In the genomic region with DNA sequence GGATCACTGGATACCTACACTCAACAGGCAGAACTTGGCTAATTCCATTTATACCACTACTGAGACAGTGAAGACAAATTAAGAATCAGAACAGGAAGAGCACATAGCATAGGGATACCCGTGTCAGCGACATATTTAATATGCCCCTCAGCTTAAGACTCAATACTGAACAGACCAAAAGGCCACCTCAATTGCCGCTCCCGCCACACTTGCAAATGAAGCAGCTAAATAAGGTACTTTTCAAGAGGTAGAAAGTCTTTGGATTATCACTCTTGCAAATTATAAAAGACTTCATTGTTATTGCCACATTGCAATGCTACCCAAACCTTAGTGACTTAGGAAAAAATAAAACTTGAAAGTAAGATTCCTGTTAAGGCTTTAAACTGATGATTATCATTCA, we compare ENCODE assay signal across 10 cellular contexts. TPM values are rescaled to one million over a fixed set of nuclear protein-coding genes. Genes with fewer than 3 reads are reported as not detected.
DNase-seq lines count a peak whose midpoint lies in the region; ATAC-seq and TF ChIP-seq lines count a peak whose summit lies in the region.
"Had no signal": no experiment of that assay in that cellular context is flagged by ENCODE, and none has a peak within 500 bp of the region (broad histone marks: within the 10 kb centered on the region; RNA-seq: fewer than 3 reads in every experiment).

No MANE protein-coding gene starts in this region.

- peak overlapping the region; percentile 93 for H3K4me3 ChIP-seq in left ventricle myocardium inferior
- H3K4me3 ChIP-seq in astrocyte of the spinal cord (ENCODE audit: low read depth, low read length) = peak overlapping the region; percentile 85
- no peak overlapping the region for H3K4me3 ChIP-seq in mesendoderm (ENCODE audit: low read length)
- peak overlapping the region; percentile 80 for H3K4me3 ChIP-seq in upper lobe of right lung

- H2BK5ac ChIP-seq in mesendoderm (ENCODE audit: low read length) = no peak overlapping the region

- no peak overlapping the region for H3K4ac ChIP-seq in mesendoderm (ENCODE audit: low read depth, low read length)

- WGBS in mesendoderm (ENCODE audit: extremely low coverage, insufficient coverage, low lambda C conversion rate) = no CpG with 5 or more reads among the region's 4 CpGs

- intact Hi-C loops in left ventricle myocardium inferior (cut with micrococcal nuclease) (no loop called here), left ventricle myocardium superior (cut with micrococcal nuclease) (no loop called here), upper lobe of right lung (cut with DNase I) (no loop called here)

- no peak overlapping the region for H2BK120ac ChIP-seq in mesendoderm (ENCODE audit: low read depth, low read length)

- H3K27me3 ChIP-seq in left ventricle myocardium inferior (ENCODE audit: low read depth) (no peaks in the 10 kb centered on the region), mesendoderm (ENCODE audit: insufficient read depth, low read length, poor library complexity) (no peaks in the 10 kb centered on the region), upper lobe of right lung (no peaks in the 10 kb centered on the region)

- H3K79me2 ChIP-seq in mesendoderm (ENCODE audit: control insufficient read depth, insufficient read depth, low read length) = peaks cover 58% of the 10 kb centered on the region

- H3K56ac ChIP-seq in mesendoderm (ENCODE audit: low read length) = no peak overlapping the region

- peak overlapping the region; percentile 30 for H3K9ac ChIP-seq in mesendoderm (ENCODE audit: low read length)

- no peak overlapping the region for H3K18ac ChIP-seq in mesendoderm (ENCODE audit: low read length)

- H3K36me3 ChIP-seq in left ventricle myocardium inferior (peaks cover 47% of the 10 kb centered on the region), mesendoderm (ENCODE audit: control insufficient read depth, insufficient read depth, low read length) (peaks cover 10% of the 10 kb centered on the region), upper lobe of right lung (peaks cover 57% of the 10 kb centered on the region)

- TF ChIP-seq CTCF in left ventricle myocardium inferior (IDR thresholded peaks at IDR 0.05; ENCODE audit: borderline replicate concordance) = no peak
- TF ChIP-seq CTCF in astrocyte of the spinal cord (IDR thresholded peaks at IDR 0.05; ENCODE audit: low read depth, low read length) = no peak
- TF ChIP-seq CTCF in upper lobe of right lung (IDR thresholded peaks at IDR 0.05) = no peak

- H4K5ac ChIP-seq in mesendoderm (ENCODE audit: low read length) = no peak overlapping the region

- H3K4me1 ChIP-seq in left ventricle myocardium inferior (peaks cover 85% of the 10 kb centered on the region), mesendoderm (ENCODE audit: control insufficient read depth, low read depth, low read length) (peaks cover 3% of the 10 kb centered on the region), upper lobe of right lung (peaks cover 47% of the 10 kb centered on the region)

- no peak overlapping the region for H3K23ac ChIP-seq in mesendoderm (ENCODE audit: low read length)

- no peak for DNase-seq in left ventricle myocardium inferior
- DNase-seq in left ventricle myocardium superior = no peak
- DNase-seq in astrocyte of the spinal cord (ENCODE audit: low read depth, low spot score) = no peak
- DNase-seq in mesendoderm = no peak
- DNase-seq in upper lobe of right lung = no peak
- DNase-seq in mesenteric fat pad (ENCODE audit: low spot score) = no peak
- DNase-seq in NCI-H524 (lab: John Stamatoyannopoulos, UW) = no peak
- DNase-seq: NCI-H1417 treated with DMSO at 0.1 percent for 48 hours had no signal

- peak overlapping the region; percentile 7 for H3K4me2 ChIP-seq in mesendoderm (ENCODE audit: low read length)

- in situ Hi-C loops in astrocyte of the spinal cord (cut with HindIII; ENCODE audit: low sequenced_read_pairs) = no loop called here

- ATAC-seq in left ventricle myocardium superior = no peak
- ATAC-seq in upper lobe of right lung = no peak
- no peak for ATAC-seq in HG02759 (IDR thresholded peaks at IDR 0.05; ENCODE audit: unreplicated experiment)
- ATAC-seq: esophagus mucosa had no signal

- H4K8ac ChIP-seq in mesendoderm (ENCODE audit: low read depth, low read length) = no peak overlapping the region

- H3K79me1 ChIP-seq in mesendoderm (ENCODE audit: low read length) = peaks cover 3% of the 10 kb centered on the region

- H2BK15ac ChIP-seq in mesendoderm (replicated peaks; ENCODE audit: low read depth) = no peak overlapping the region

- H3K27ac ChIP-seq in left ventricle myocardium inferior (replicated peaks) = peak overlapping the region; percentile 7
- no peak overlapping the region for H3K27ac ChIP-seq in mesendoderm (ENCODE audit: low read depth, low read length)
- no peak overlapping the region for H3K27ac ChIP-seq in upper lobe of right lung

- no peak overlapping the region for H2AK5ac ChIP-seq in mesendoderm (ENCODE audit: low read length)

- H3K9me3 ChIP-seq in left ventricle myocardium inferior (replicated peaks) = no peaks in the 10 kb centered on the region
- H3K9me3 ChIP-seq in upper lobe of right lung = no peaks in the 10 kb centered on the region

RNA-seq across cellular contexts. Expression of a gene that starts 3.1 kb away (rescaled TPM):
- total RNA-seq in left ventricle myocardium inferior = 228 TPM
- total RNA-seq in left ventricle myocardium superior = 212 TPM
- 135 TPM for polyA plus RNA-seq in mesendoderm (2013, experiment 1 of 2)
- polyA plus RNA-seq in mesendoderm (2013, experiment 2 of 2) = 135 TPM
- total RNA-seq in upper lobe of right lung = 480 TPM
- total RNA-seq in mesenteric fat pad = 280 TPM

RNA-seq across cellular contexts. Expression of a gene that starts 35.1 kb away (rescaled TPM):
- total RNA-seq in left ventricle myocardium inferior (6.0 TPM), left ventricle myocardium superior (4.2 TPM), upper lobe of right lung (5.9 TPM), mesenteric fat pad (19.0 TPM)
- 5.6 TPM for polyA plus RNA-seq in mesendoderm (2013, experiment 1 of 2)
- 6.0 TPM for polyA plus RNA-seq in mesendoderm (2013, experiment 2 of 2)

RNA-seq across cellular contexts. Expression of a gene that starts 48.0 kb away (rescaled TPM):
- total RNA-seq in left ventricle myocardium inferior = 45.7 TPM
- 20.5 TPM for total RNA-seq in left ventricle myocardium superior
- polyA plus RNA-seq in mesendoderm (2013, experiment 1 of 2) = 0.14 TPM
- polyA plus RNA-seq in mesendoderm (2013, experiment 2 of 2) = 0.14 TPM
- total RNA-seq in upper lobe of right lung = not detected
- total RNA-seq in mesenteric fat pad = not detected
- total RNA-seq: esophagus mucosa had no signal

Comparison
In these comparisons a context has a peak if more than half of its experiments do, and no peak if none do; other contexts are left out.
1. RNA of a gene that starts 48.0 kb away (total RNA-seq): 45.7 TPM in left ventricle myocardium inferior (single experiment) and 20.5 TPM in left ventricle myocardium superior (single experiment); not detected in upper lobe of right lung (single experiment) and not detected in mesenteric fat pad (single experiment); every median in the first group is over 10 times any median in the second.